12 cellular contexts compared by ENCODE assay signal in genomic region chr2:11863103-11863502, GRCh38.
DNase-seq lines count a peak whose midpoint lies in the region; ATAC-seq and TF ChIP-seq lines count a peak whose summit lies in the region.
"Had no signal": no experiment of that assay in that cellular context is flagged by ENCODE, and none has a peak within 500 bp of the region (broad histone marks: within the 10 kb centered on the region; RNA-seq: fewer than 3 reads in every experiment).

No MANE protein-coding gene starts in this region.

- no peaks in the 10 kb centered on the region for H3K9me3 ChIP-seq in CD4-positive, alpha-beta T cell (ENCODE audit: control insufficient read depth, low read length)
- H3K9me3 ChIP-seq: psoas muscle had no signal

- POLR2A ChIA-PET in CD4-positive, alpha-beta T cell (lab: Charles Lee): interaction anchor here (0.6 to 2.4 kb wide), 4 partner anchors 182 to 952 kb away, joined by 3 to 17 read pairs (median 4); partner anchors contain the start of gene TRIB2

- no peak for ATAC-seq in CD4-positive, alpha-beta T cell (ENCODE audit: poor library complexity)
- ATAC-seq in GM19328 (IDR thresholded peaks at IDR 0.05; ENCODE audit: unreplicated experiment): peak; percentile 38
- peak; percentile 38 for ATAC-seq in HG03139 (IDR thresholded peaks at IDR 0.05; ENCODE audit: unreplicated experiment)

- no peak for TF ChIP-seq POLR2A in erythroblast (IDR thresholded peaks at IDR 0.05; ENCODE audit: low read length)

- DNase-seq in CD4-positive, alpha-beta T cell: peak in 1 of 10 experiments; percentile 4
- no peak for DNase-seq in AG08396 (ENCODE audit: low spot score)
- DNase-seq in erythroblast (lab: John Stamatoyannopoulos, UW): no peak
- no peak for DNase-seq in NCI-H524 treated with DMSO at 0.1 percent for 48 hours (lab: John Stamatoyannopoulos, UW)
- DNase-seq in RKO (ENCODE audit: low spot score): no peak
- DNase-seq: activated gamma-delta T cell, NCI-H446 treated with DMSO at 0.1 percent for 48 hours had no signal

- no peaks in the 10 kb centered on the region for H3K27me3 Mint-ChIP-seq in CD4-positive, alpha-beta T cell

- H3K9me3 Mint-ChIP-seq in CD4-positive, alpha-beta T cell: peaks cover 2% of the 10 kb centered on the region

- H3K27me3 ChIP-seq in CD4-positive, alpha-beta T cell (ENCODE audit: control insufficient read depth, insufficient read depth, low read length): no peaks in the 10 kb centered on the region

- no peak overlapping the region for H3K27ac Mint-ChIP-seq in CD4-positive, alpha-beta T cell

- CTCF ChIA-PET in CD4-positive, alpha-beta T cell (lab: Charles Lee): interaction anchor here (0.9 to 1.7 kb wide), 3 partner anchors 34 to 1144 kb away, joined by 3 to 6 read pairs (median 6); partner anchors contain the start of gene TRIB2

- intact Hi-C loops in CD4-positive, alpha-beta T cell (cut with DNase I, micrococcal nuclease): loop anchor here (1.0 to 5.0 kb wide), 6 partner anchors 463 to 1144 kb away; partner anchors contain the start of gene TRIB2 (in 2 of the 2)

- no peak for TF ChIP-seq CTCF in CD4-positive, alpha-beta T cell (IDR thresholded peaks at IDR 0.05)

- H3K27ac ChIP-seq in CD4-positive, alpha-beta T cell (ENCODE audit: low read depth, low read length): no peak overlapping the region
- H3K27ac ChIP-seq in cingulate gyrus (ENCODE audit: low read depth, low read length): peak overlapping the region; percentile 12
- H3K27ac ChIP-seq: psoas muscle had no signal

- peak overlapping the region; percentile 26 for H3K4me3 Mint-ChIP-seq in CD4-positive, alpha-beta T cell
- H3K4me3 Mint-ChIP-seq: T-helper 2 cell treated with Interferon-gamma antibody and Interleukin-4, amounts not matched to agents 5 μg/mL and 100 μg/mL, for 36 hours had no signal

- no peaks in the 10 kb centered on the region for H3K36me3 Mint-ChIP-seq in CD4-positive, alpha-beta T cell (ENCODE audit: low read depth)

- peaks cover 18% of the 10 kb centered on the region for H3K4me1 Mint-ChIP-seq in CD4-positive, alpha-beta T cell (ENCODE audit: low read depth)
